Comparison of ENCODE assay signal across 19 cellular contexts in the genomic region with DNA sequence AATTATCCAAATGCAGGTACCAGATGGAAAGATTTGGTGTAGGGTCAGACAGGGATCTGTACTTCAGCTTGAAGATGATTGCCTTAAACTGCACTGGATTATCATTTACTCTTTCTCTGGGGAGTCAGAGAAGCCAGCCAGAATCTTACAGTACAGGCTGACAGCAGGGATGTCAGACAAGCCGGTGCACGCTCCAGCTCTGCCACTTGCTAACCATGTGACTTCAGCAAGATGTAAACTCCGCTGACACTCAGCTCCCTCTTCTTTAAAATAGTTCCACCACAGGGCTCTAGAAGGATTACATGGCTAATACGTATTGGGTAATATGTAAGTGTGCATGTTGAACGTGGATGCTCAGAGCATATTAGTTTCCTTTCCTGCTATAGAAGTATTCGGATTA.
DNase-seq lines count a peak whose midpoint lies in the region; ATAC-seq lines count a peak whose summit lies in the region.
"Had no signal": no experiment of that assay in that cellular context is flagged by ENCODE, and none has a peak within 500 bp of the region (broad histone marks: within the 10 kb centered on the region; RNA-seq: fewer than 3 reads in every experiment).

No MANE protein-coding gene starts in this region.

- ATAC-seq in GM21381 (IDR thresholded peaks at IDR 0.05; ENCODE audit: unreplicated experiment) (no peak), GM18861 (IDR thresholded peaks at IDR 0.05; ENCODE audit: unreplicated experiment) (no peak)
- ATAC-seq: HepG2 had no signal

- no peak overlapping the region for H3K27ac ChIP-seq in epithelial cell of prostate
- H3K27ac ChIP-seq: C4-2B, GM23248, KMS-11, Peyer's patch, SJSA1 had no signal

- DNase-seq in NCI-H2227 (lab: John Stamatoyannopoulos, UW; ENCODE audit: unreplicated experiment) = peak; percentile 4
- no peak for DNase-seq in NCI-H2227 treated with DMSO at 0.1 percent for 48 hours (lab: John Stamatoyannopoulos, UW)
- peak; percentile 87 for DNase-seq in MV-4-11 (lab: John Stamatoyannopoulos, UW)
- DNase-seq in NCI-H82 (lab: John Stamatoyannopoulos, UW) = peak; percentile 74
- peak; percentile 39 for DNase-seq in epithelial cell of prostate (ENCODE audit: low read depth, low spot score)
- no peak for DNase-seq in activated effector memory CD4-positive, alpha-beta T cell treated with anti-CD3 and anti-CD28 coated beads, Interleukin-2, amount 50 U/mL, for 16 hours
- DNase-seq: GM23248, MG63, NCI-H1105, NCI-H1930, NCI-H345, Peyer's patch, SW 1271 had no signal

Comparison
In these comparisons a context has a peak if more than half of its experiments do, and no peak if none do; other contexts are left out.
1. DNase-seq: peak in NCI-H2227 (single experiment), MV-4-11 (single experiment), NCI-H82 (single experiment) and epithelial cell of prostate (single experiment); none in NCI-H2227 treated with DMSO at 0.1 percent for 48 hours (single experiment) and activated effector memory CD4-positive, alpha-beta T cell treated with anti-CD3 and anti-CD28 coated beads, Interleukin-2, amount 50 U/mL, for 16 hours (single experiment).